ENCODE assay signal across 16 cellular contexts in genomic region chr4:21366312-21366711, GRCh38.
"Had no signal": no experiment of that assay in that cellular context is flagged by ENCODE, and none has a peak within 500 bp of the region (broad histone marks: within the 10 kb centered on the region; RNA-seq: fewer than 3 reads in every experiment).

No MANE protein-coding gene starts in this region.

- H3K4me1 Mint-ChIP-seq: activated CD4-positive, alpha-beta T cell treated with anti-CD3 and anti-CD28 coated beads, Interleukin-2, amount 10 ng/mL, durations not matched to agents 7 days and 5 days; nephron had no signal

- DNase-seq: activated CD4-positive, alpha-beta T cell treated with anti-CD3 and anti-CD28 coated beads, Interleukin-2, amount 10 ng/mL, durations not matched to agents 7 days and 5 days; activated naive CD4-positive, alpha-beta T cell treated with Interleukin-2 at 50 U/mL for 16 hours; anterior cingulate cortex; dermis blood vessel endothelial cell; effector memory CD8-positive, alpha-beta T cell; foreskin melanocyte; occipital lobe; SW 1271 had no signal

- ATAC-seq: effector memory CD8-positive, alpha-beta T cell; sciatic nerve had no signal

- H3K27me3 Mint-ChIP-seq: activated CD4-positive, alpha-beta T cell treated with anti-CD3 and anti-CD28 coated beads, Interleukin-2, amount 10 ng/mL, durations not matched to agents 7 days and 5 days; effector memory CD8-positive, alpha-beta T cell; stimulated activated naive CD8-positive, alpha-beta T cell treated with anti-CD3 and anti-CD28 coated beads, Interleukin-15, Interleukin-2, amounts not matched to agents 100 ng/mL and 50 ng/mL, for 24 hours had no signal

- H3K9me3 Mint-ChIP-seq: activated T-helper 1 cell treated with anti-CD3 and anti-CD28 coated beads, Interleukin-12 subunit alpha, Interleukin-12 subunit beta, Interleukin-2, Interleukin-4 antibody, amounts not matched to agents 30 ng/mL and 10 ng/mL and 1 ng/mL, durations not matched to agents 14 hours and 24 hours and 36 hours; nephron; type B pancreatic cell had no signal

- H3K4me3 Mint-ChIP-seq: activated CD4-positive, alpha-beta T cell treated with anti-CD3 and anti-CD28 coated beads, Interleukin-2, amount 10 ng/mL, durations not matched to agents 7 days and 5 days; activated T-helper 1 cell treated with anti-CD3 and anti-CD28 coated beads, Interleukin-12 subunit alpha, Interleukin-12 subunit beta, Interleukin-2, Interleukin-4 antibody, amounts not matched to agents 30 ng/mL and 10 ng/mL and 1 ng/mL, durations not matched to agents 14 hours and 24 hours and 36 hours; effector memory CD8-positive, alpha-beta T cell; nephron; stimulated activated naive CD8-positive, alpha-beta T cell treated with anti-CD3 and anti-CD28 coated beads, Interleukin-15, Interleukin-2, amounts not matched to agents 100 ng/mL and 50 ng/mL, for 24 hours; T-helper 2 cell treated with Interferon-gamma antibody and Interleukin-4, amounts not matched to agents 5 μg/mL and 100 μg/mL, for 36 hours; type B pancreatic cell had no signal

- H3K27ac ChIP-seq: epithelial cell of prostate had no signal

- H3K27ac Mint-ChIP-seq: activated CD4-positive, alpha-beta T cell treated with anti-CD3 and anti-CD28 coated beads, Interleukin-2, amount 10 ng/mL, durations not matched to agents 7 days and 5 days; activated T-helper 1 cell treated with anti-CD3 and anti-CD28 coated beads, Interleukin-12 subunit alpha, Interleukin-12 subunit beta, Interleukin-2, Interleukin-4 antibody, amounts not matched to agents 30 ng/mL and 10 ng/mL and 1 ng/mL, durations not matched to agents 14 hours and 24 hours and 36 hours; effector memory CD8-positive, alpha-beta T cell; nephron; progenitor cell of endocrine pancreas; stimulated activated naive CD8-positive, alpha-beta T cell treated with anti-CD3 and anti-CD28 coated beads, Interleukin-15, Interleukin-2, amounts not matched to agents 100 ng/mL and 50 ng/mL, for 24 hours; T-helper 2 cell treated with Interferon-gamma antibody and Interleukin-4, amounts not matched to agents 5 μg/mL and 100 μg/mL, for 36 hours; type B pancreatic cell had no signal

- H3K36me3 Mint-ChIP-seq: type B pancreatic cell had no signal
